8 cellular contexts compared by ENCODE assay signal in genomic region chr20:47677314-47678129, GRCh38.
DNase-seq lines count a peak whose midpoint lies in the region; ATAC-seq and TF ChIP-seq lines count a peak whose summit lies in the region.

No MANE protein-coding gene starts in this region.

- peaks cover 89% of the 10 kb centered on the region for H3F3A ChIP-seq in PC-9 (ENCODE audit: insufficient read depth, low read depth)

- no peaks in the 10 kb centered on the region for H3K9me2 ChIP-seq in PC-9 (ENCODE audit: insufficient read depth)

- H2AFZ ChIP-seq in PC-9: no peak overlapping the region

- H3K9me3 ChIP-seq in CD8-positive, alpha-beta T cell (ENCODE audit: low read length): no peaks in the 10 kb centered on the region
- H3K9me3 ChIP-seq in PC-9 (ENCODE audit: insufficient read depth, low read depth): no peaks in the 10 kb centered on the region
- H3K9me3 ChIP-seq in gastroesophageal sphincter: no peaks in the 10 kb centered on the region
- H3K9me3 ChIP-seq in gastrocnemius medialis: no peaks in the 10 kb centered on the region

- H3K27ac ChIP-seq in CD8-positive, alpha-beta T cell (ENCODE audit: low read depth, low read length): no peak overlapping the region
- H3K27ac ChIP-seq in PC-9: no peak overlapping the region
- no peak overlapping the region for H3K27ac ChIP-seq in gastroesophageal sphincter
- no peak overlapping the region for H3K27ac ChIP-seq in gastrocnemius medialis

- TF ChIP-seq EP300 in gastroesophageal sphincter (IDR thresholded peaks at IDR 0.05): no peak

- H3K79me2 ChIP-seq in PC-9 (ENCODE audit: low read depth): peaks cover 19% of the 10 kb centered on the region; the same call in 1 of the 2 replicates

- ATAC-seq in CD8-positive, alpha-beta T cell: peak; percentile 68
- ATAC-seq in activated T-cell treated with anti-CD3 and anti-CD28 coated beads, Interleukin-2, amount 50 U/mL, for 72 hours (replicated peaks in 1 of 2): peak; percentile 60 to 70
- ATAC-seq in gastroesophageal sphincter (no peak), gastrocnemius medialis (no peak), GM18873 (IDR thresholded peaks at IDR 0.05; ENCODE audit: low FRiP score, unreplicated experiment) (no peak), GM18868 (IDR thresholded peaks at IDR 0.05; ENCODE audit: unreplicated experiment) (no peak)

- H3K9me3 Mint-ChIP-seq in CD8-positive, alpha-beta T cell: no peaks in the 10 kb centered on the region
- H3K9me3 Mint-ChIP-seq in activated T-cell treated with anti-CD3 and anti-CD28 coated beads, Interleukin-2, amount 50 U/mL, for 72 hours: no peaks in the 10 kb centered on the region

- POLR2A ChIA-PET in CD8-positive, alpha-beta T cell (lab: Charles Lee): no interaction called here
- POLR2A ChIA-PET in PC-9 (lab: Charles Lee; ENCODE audit: unreplicated experiment): interaction anchor here (0.6 to 0.7 kb wide), 2 partner anchors 184 to 450 kb away, joined by 3 to 6 read pairs; no protein-coding TSS in a partner anchor

- peaks cover 60% of the 10 kb centered on the region for H4K20me1 ChIP-seq in PC-9 (ENCODE audit: insufficient read depth)

- TF ChIP-seq CTCF in CD8-positive, alpha-beta T cell (IDR thresholded peaks at IDR 0.05): peak; percentile 67
- TF ChIP-seq CTCF in PC-9 (conservative IDR thresholded peaks at IDR 0.05): peak; percentile 78
- peak in 3 of 4 experiments; percentile 75 to 90 (median 81) for TF ChIP-seq CTCF in gastroesophageal sphincter (IDR thresholded peaks at IDR 0.05)
- TF ChIP-seq CTCF in gastrocnemius medialis (IDR thresholded peaks at IDR 0.05 in 4 of 5, conservative IDR thresholded peaks at IDR 0.05 in 1 of 5): peak; percentile 35 to 72 (median 64)

- TF ChIP-seq POLR2A in gastroesophageal sphincter (IDR thresholded peaks at IDR 0.05) (no peak), gastrocnemius medialis (IDR thresholded peaks at IDR 0.05) (no peak)

- intact Hi-C loops in CD8-positive, alpha-beta T cell (cut with DNase I, micrococcal nuclease): loop anchor here in 1 of 2 experiments (1.0 kb wide), 1 partner anchor 944 kb away; no protein-coding TSS in a partner anchor
- intact Hi-C loops in PC-9 (cut with micrococcal nuclease; ENCODE audit: unreplicated experiment) (loop anchor here (1.0 to 5.0 kb wide), 3 partner anchors 110 to 944 kb away; partner anchors contain the start of gene SULF2), gastrocnemius medialis (cut with DNase I; ENCODE audit: low total_unique reads) (loop anchor here (2.0 kb wide), 1 partner anchor 943 kb away; no protein-coding TSS in a partner anchor)

- peak; percentile 16 to 69 (median 49) for DNase-seq in CD8-positive, alpha-beta T cell
- peak; percentile 70 for DNase-seq in HK-2 (ENCODE audit: unreplicated experiment)
- peak in 1 of 2 experiments; percentile 77 for DNase-seq in PC-9
- peak; percentile 72 for DNase-seq in activated T-cell treated with anti-CD3 and anti-CD28 coated beads, Interleukin-2, amount 50 U/mL, for 72 hours
- no peak for DNase-seq in gastrocnemius medialis

- in situ Hi-C loops in gastrocnemius medialis (cut with MboI; ENCODE audit: low sequenced_read_pairs in 4 of 4): no loop called here

- no peaks in the 10 kb centered on the region for H3K36me3 Mint-ChIP-seq in CD8-positive, alpha-beta T cell
- H3K36me3 Mint-ChIP-seq in activated T-cell treated with anti-CD3 and anti-CD28 coated beads, Interleukin-2, amount 50 U/mL, for 72 hours (ENCODE audit: insufficient read depth in 2 of 2): no peaks in the 10 kb centered on the region

- peaks cover 3% of the 10 kb centered on the region for H3K4me1 Mint-ChIP-seq in CD8-positive, alpha-beta T cell (ENCODE audit: low read depth)
- no peaks in the 10 kb centered on the region for H3K4me1 Mint-ChIP-seq in activated T-cell treated with anti-CD3 and anti-CD28 coated beads, Interleukin-2, amount 50 U/mL, for 72 hours (ENCODE audit: low read depth)

- WGBS in gastroesophageal sphincter (ENCODE audit: low coverage in 1 of 2), 2 donors: 13 to 93% methylated on average over 3 to 6 of the region's 18 CpGs

- CTCF ChIA-PET in CD8-positive, alpha-beta T cell (lab: Charles Lee): interaction anchor here (0.7 to 5.5 kb wide), 17 partner anchors 9 to 966 kb away, joined by 3 to 92 read pairs (median 4); no protein-coding TSS in a partner anchor
- CTCF ChIA-PET in PC-9 (lab: Charles Lee): interaction anchor here (0.5 to 1.2 kb wide), 4 partner anchors 126 to 618 kb away, joined by 3 to 7 read pairs (median 4); no protein-coding TSS in a partner anchor

- no peak overlapping the region for H3K4me3 ChIP-seq in CD8-positive, alpha-beta T cell (ENCODE audit: low read depth, low read length)
- H3K4me3 ChIP-seq in PC-9 (no peak overlapping the region), gastroesophageal sphincter (no peak overlapping the region), gastrocnemius medialis (no peak overlapping the region)

- H3K4me1 ChIP-seq in CD8-positive, alpha-beta T cell (ENCODE audit: insufficient read depth, low read length): peaks cover 4% of the 10 kb centered on the region
- H3K4me1 ChIP-seq in PC-9 (replicated peaks; ENCODE audit: insufficient read depth): no peaks in the 10 kb centered on the region
- H3K4me1 ChIP-seq in gastroesophageal sphincter: peaks cover 0 to 22% (median 12%) of the 10 kb centered on the region in 3 donors
- H3K4me1 ChIP-seq in gastrocnemius medialis: no peaks in the 10 kb centered on the region

- no peaks in the 10 kb centered on the region for H3K36me3 ChIP-seq in CD8-positive, alpha-beta T cell (ENCODE audit: insufficient read depth, low read length)
- H3K36me3 ChIP-seq in PC-9 (ENCODE audit: low read depth) (peaks cover 75% of the 10 kb centered on the region), gastroesophageal sphincter (peaks cover 0 to 57% of the 10 kb centered on the region in 2 donors), gastrocnemius medialis (peaks cover 0 to 4% of the 10 kb centered on the region in 2 donors)

- H3K27me3 ChIP-seq in CD8-positive, alpha-beta T cell (ENCODE audit: insufficient read depth, low read length): no peaks in the 10 kb centered on the region
- H3K27me3 ChIP-seq in PC-9 (ENCODE audit: insufficient read depth, low read depth) (no peaks in the 10 kb centered on the region), gastroesophageal sphincter (no peaks in the 10 kb centered on the region), gastrocnemius medialis (no peaks in the 10 kb centered on the region)

- no peak overlapping the region for H3K4me3 Mint-ChIP-seq in CD8-positive, alpha-beta T cell
- H3K4me3 Mint-ChIP-seq in activated T-cell treated with anti-CD3 and anti-CD28 coated beads, Interleukin-2, amount 50 U/mL, for 72 hours: no peak overlapping the region

- H3K27me3 Mint-ChIP-seq in CD8-positive, alpha-beta T cell (ENCODE audit: low read depth): no peaks in the 10 kb centered on the region
- H3K27me3 Mint-ChIP-seq in activated T-cell treated with anti-CD3 and anti-CD28 coated beads, Interleukin-2, amount 50 U/mL, for 72 hours (ENCODE audit: low read depth): no peaks in the 10 kb centered on the region

- H3K4me2 ChIP-seq in PC-9: no peak overlapping the region

- no TSS peak for BruUV-seq in PC-9 (replicated peaks; lab: Mats Ljungman, UMichigan)

- no peak overlapping the region for H3K27ac Mint-ChIP-seq in CD8-positive, alpha-beta T cell
- no peak overlapping the region for H3K27ac Mint-ChIP-seq in activated T-cell treated with anti-CD3 and anti-CD28 coated beads, Interleukin-2, amount 50 U/mL, for 72 hours

Comparison
In these comparisons a context has a peak if more than half of its experiments do, and no peak if none do; other contexts are left out.
1. ATAC-seq: peak in CD8-positive, alpha-beta T cell (single experiment) and activated T-cell treated with anti-CD3 and anti-CD28 coated beads, Interleukin-2, amount 50 U/mL, for 72 hours (2 of 2); none in gastroesophageal sphincter (single experiment), gastrocnemius medialis (0 of 2), GM18873 (single experiment) and GM18868 (single experiment).
2. DNase-seq: peak in CD8-positive, alpha-beta T cell (7 of 7), HK-2 (single experiment) and activated T-cell treated with anti-CD3 and anti-CD28 coated beads, Interleukin-2, amount 50 U/mL, for 72 hours (2 of 2); none in gastrocnemius medialis (0 of 2).
3. Peak in every context shown above with its lines, with median percentiles within 50 percentile points of each other: CTCF ChIP-seq.